ENCODE assay signal across 15 cellular contexts in the genomic region with DNA sequence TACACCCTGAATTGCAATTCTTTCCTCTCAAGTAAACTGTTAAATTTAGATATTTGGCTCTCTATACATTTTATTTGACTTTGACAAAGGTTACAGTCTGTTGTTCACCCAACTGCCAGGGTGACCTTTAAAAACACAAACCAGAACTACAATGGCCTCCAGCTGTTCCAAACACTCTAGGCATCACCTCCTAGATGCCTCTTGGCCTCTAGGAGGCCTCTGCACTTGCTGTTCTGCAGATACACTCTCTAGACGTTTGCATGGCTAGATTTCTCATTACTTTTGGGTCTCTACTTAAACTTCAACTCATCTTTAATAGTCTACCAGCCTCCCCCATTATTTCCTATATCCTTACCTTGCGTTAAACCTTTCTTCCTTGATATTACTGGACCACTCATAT.
DNase-seq lines count a peak whose midpoint lies in the region; ATAC-seq and TF ChIP-seq lines count a peak whose summit lies in the region.
"Had no signal": no experiment of that assay in that cellular context is flagged by ENCODE, and none has a peak within 500 bp of the region (broad histone marks: within the 10 kb centered on the region; RNA-seq: fewer than 3 reads in every experiment).

No MANE protein-coding gene starts in this region.

- no peaks in the 10 kb centered on the region for H3K9me3 Mint-ChIP-seq in GM23338

- H3K36me3 Mint-ChIP-seq in GM23338 (ENCODE audit: low read depth): no peaks in the 10 kb centered on the region

- ATAC-seq in GM23338 (peak; percentile 78), omental fat pad (ENCODE audit: low FRiP score) (no peak)
- ATAC-seq: GM12878, Right ventricle myocardium inferior had no signal

- H4K20me1 ChIP-seq in GM23338 (replicated peaks; ENCODE audit: insufficient read depth) (no peaks in the 10 kb centered on the region), OCI-LY7 (ENCODE audit: insufficient read depth, low read length) (no peaks in the 10 kb centered on the region)

- H3K9me2 ChIP-seq in GM23338 (ENCODE audit: insufficient read depth): no peaks in the 10 kb centered on the region
- no peaks in the 10 kb centered on the region for H3K9me2 ChIP-seq in OCI-LY7 (ENCODE audit: insufficient read depth, low read length)

- peaks cover 3% of the 10 kb centered on the region for H3K27me3 Mint-ChIP-seq in GM23338 (ENCODE audit: insufficient read depth, low read depth, poor library complexity)

- H3K4me1 Mint-ChIP-seq in GM23338: peaks cover 23% of the 10 kb centered on the region
- H3K4me1 Mint-ChIP-seq: CD14-positive monocyte had no signal

- POLR2A ChIA-PET in OCI-LY7 (lab: Charles Lee): no interaction called here

- H3K4me1 ChIP-seq in BE2C (0 out of 2 replicates have a peak, but pooled peaks cover 3% of the 10 kb centered on the region), GM23338 (ENCODE audit: insufficient read depth) (peaks cover 5% of the 10 kb centered on the region), OCI-LY7 (ENCODE audit: insufficient read depth, low read length, poor library complexity, severe bottlenecking) (no peaks in the 10 kb centered on the region)

- DNase-seq in BE2C (no peak), GM23338 (ENCODE audit: low spot score) (no peak), OCI-LY7 (ENCODE audit: low spot score) (peak; percentile 5), iPS-NIHi11 (ENCODE audit: low spot score) (peak; percentile 14), omental fat pad (ENCODE audit: low spot score) (no peak), NCI-H524 (lab: John Stamatoyannopoulos, UW) (no peak), germinal center (ENCODE audit: low spot score) (no peak)
- DNase-seq: KBM-7; NCI-H187 treated with DMSO at 0.1 percent for 48 hours; NCI-H2171; NCI-H446 treated with DMSO at 0.1 percent for 48 hours; NK-92 treated with Interleukin-12 subunit alpha and Interleukin-12 subunit beta, amount 100 ng/mL, for 24 hours had no signal

- no peaks in the 10 kb centered on the region for H3K27me3 ChIP-seq in BE2C
- H3K27me3 ChIP-seq in GM23338 (ENCODE audit: insufficient read depth): no peaks in the 10 kb centered on the region

- H3K4me3 ChIP-seq in BE2C (ENCODE audit: low read depth, low read length) (no peak overlapping the region), GM23338 (no peak overlapping the region), OCI-LY7 (ENCODE audit: low read depth, low read length, poor library complexity, severe bottlenecking) (no peak overlapping the region)
- H3K4me3 ChIP-seq: GM12878 had no signal

- no peaks in the 10 kb centered on the region for H3K79me2 ChIP-seq in GM23338 (replicated peaks; ENCODE audit: insufficient read depth)
- H3K79me2 ChIP-seq in OCI-LY7 (ENCODE audit: insufficient read depth, low read depth, low read length): no peaks in the 10 kb centered on the region

- peak overlapping the region; percentile 25 for H3K27ac Mint-ChIP-seq in GM23338

- no peaks in the 10 kb centered on the region for H3F3A ChIP-seq in GM23338 (replicated peaks; ENCODE audit: low read depth)

- intact Hi-C loops in OCI-LY7 (cut with micrococcal nuclease; ENCODE audit: unreplicated experiment): no loop called here

- H3K9me3 ChIP-seq in BE2C: no peaks in the 10 kb centered on the region
- H3K9me3 ChIP-seq in OCI-LY7 (ENCODE audit: low read length): no peaks in the 10 kb centered on the region

- H3K4me3 Mint-ChIP-seq in GM23338: no peak overlapping the region
- H3K4me3 Mint-ChIP-seq: CD14-positive monocyte had no signal

- 0 out of 2 replicates have a peak, but pooled peaks have one; percentile 9 for TF ChIP-seq CTCF in BE2C (IDR thresholded peaks at IDR 0.05; ENCODE audit: low read depth, low read length)
- peak; percentile 18 to 30; a peak in 2 of 4 replicates for TF ChIP-seq CTCF in GM23338 (conservative IDR thresholded peaks at IDR 0.05; ENCODE audit: low read depth in 2 of 2)
- TF ChIP-seq CTCF in OCI-LY7 (conservative IDR thresholded peaks at IDR 0.05; ENCODE audit: low read length): no peak
- no peak for TF ChIP-seq CTCF in omental fat pad (IDR thresholded peaks at IDR 0.05)

- BruUV-seq in OCI-LY7 (replicated peaks; lab: Mats Ljungman, UMichigan): no TSS peak

- H3K27ac ChIP-seq in GM23338 (ENCODE audit: low read depth) (no peak overlapping the region), OCI-LY7 (ENCODE audit: low read depth, low read length, poor library complexity, severe bottlenecking) (no peak overlapping the region)

- H3K36me3 ChIP-seq in BE2C (no peaks in the 10 kb centered on the region), GM23338 (ENCODE audit: insufficient read depth) (no peaks in the 10 kb centered on the region), OCI-LY7 (ENCODE audit: insufficient read depth, low read length) (no peaks in the 10 kb centered on the region)

- no peak overlapping the region for H3K4me2 ChIP-seq in GM23338
- no peak overlapping the region for H3K4me2 ChIP-seq in OCI-LY7 (ENCODE audit: low read length)

- H2AFZ ChIP-seq in GM23338 (no peak overlapping the region), OCI-LY7 (ENCODE audit: low read length) (no peak overlapping the region)

- CTCF ChIA-PET in OCI-LY7 (lab: Charles Lee; ENCODE audit: unreplicated experiment): no interaction called here

TF ChIP-seq in GM23338, 12 proteins besides CTCF, POLR2A, EP300 and RAD21:
- TF ChIP-seq, protein P1, sequence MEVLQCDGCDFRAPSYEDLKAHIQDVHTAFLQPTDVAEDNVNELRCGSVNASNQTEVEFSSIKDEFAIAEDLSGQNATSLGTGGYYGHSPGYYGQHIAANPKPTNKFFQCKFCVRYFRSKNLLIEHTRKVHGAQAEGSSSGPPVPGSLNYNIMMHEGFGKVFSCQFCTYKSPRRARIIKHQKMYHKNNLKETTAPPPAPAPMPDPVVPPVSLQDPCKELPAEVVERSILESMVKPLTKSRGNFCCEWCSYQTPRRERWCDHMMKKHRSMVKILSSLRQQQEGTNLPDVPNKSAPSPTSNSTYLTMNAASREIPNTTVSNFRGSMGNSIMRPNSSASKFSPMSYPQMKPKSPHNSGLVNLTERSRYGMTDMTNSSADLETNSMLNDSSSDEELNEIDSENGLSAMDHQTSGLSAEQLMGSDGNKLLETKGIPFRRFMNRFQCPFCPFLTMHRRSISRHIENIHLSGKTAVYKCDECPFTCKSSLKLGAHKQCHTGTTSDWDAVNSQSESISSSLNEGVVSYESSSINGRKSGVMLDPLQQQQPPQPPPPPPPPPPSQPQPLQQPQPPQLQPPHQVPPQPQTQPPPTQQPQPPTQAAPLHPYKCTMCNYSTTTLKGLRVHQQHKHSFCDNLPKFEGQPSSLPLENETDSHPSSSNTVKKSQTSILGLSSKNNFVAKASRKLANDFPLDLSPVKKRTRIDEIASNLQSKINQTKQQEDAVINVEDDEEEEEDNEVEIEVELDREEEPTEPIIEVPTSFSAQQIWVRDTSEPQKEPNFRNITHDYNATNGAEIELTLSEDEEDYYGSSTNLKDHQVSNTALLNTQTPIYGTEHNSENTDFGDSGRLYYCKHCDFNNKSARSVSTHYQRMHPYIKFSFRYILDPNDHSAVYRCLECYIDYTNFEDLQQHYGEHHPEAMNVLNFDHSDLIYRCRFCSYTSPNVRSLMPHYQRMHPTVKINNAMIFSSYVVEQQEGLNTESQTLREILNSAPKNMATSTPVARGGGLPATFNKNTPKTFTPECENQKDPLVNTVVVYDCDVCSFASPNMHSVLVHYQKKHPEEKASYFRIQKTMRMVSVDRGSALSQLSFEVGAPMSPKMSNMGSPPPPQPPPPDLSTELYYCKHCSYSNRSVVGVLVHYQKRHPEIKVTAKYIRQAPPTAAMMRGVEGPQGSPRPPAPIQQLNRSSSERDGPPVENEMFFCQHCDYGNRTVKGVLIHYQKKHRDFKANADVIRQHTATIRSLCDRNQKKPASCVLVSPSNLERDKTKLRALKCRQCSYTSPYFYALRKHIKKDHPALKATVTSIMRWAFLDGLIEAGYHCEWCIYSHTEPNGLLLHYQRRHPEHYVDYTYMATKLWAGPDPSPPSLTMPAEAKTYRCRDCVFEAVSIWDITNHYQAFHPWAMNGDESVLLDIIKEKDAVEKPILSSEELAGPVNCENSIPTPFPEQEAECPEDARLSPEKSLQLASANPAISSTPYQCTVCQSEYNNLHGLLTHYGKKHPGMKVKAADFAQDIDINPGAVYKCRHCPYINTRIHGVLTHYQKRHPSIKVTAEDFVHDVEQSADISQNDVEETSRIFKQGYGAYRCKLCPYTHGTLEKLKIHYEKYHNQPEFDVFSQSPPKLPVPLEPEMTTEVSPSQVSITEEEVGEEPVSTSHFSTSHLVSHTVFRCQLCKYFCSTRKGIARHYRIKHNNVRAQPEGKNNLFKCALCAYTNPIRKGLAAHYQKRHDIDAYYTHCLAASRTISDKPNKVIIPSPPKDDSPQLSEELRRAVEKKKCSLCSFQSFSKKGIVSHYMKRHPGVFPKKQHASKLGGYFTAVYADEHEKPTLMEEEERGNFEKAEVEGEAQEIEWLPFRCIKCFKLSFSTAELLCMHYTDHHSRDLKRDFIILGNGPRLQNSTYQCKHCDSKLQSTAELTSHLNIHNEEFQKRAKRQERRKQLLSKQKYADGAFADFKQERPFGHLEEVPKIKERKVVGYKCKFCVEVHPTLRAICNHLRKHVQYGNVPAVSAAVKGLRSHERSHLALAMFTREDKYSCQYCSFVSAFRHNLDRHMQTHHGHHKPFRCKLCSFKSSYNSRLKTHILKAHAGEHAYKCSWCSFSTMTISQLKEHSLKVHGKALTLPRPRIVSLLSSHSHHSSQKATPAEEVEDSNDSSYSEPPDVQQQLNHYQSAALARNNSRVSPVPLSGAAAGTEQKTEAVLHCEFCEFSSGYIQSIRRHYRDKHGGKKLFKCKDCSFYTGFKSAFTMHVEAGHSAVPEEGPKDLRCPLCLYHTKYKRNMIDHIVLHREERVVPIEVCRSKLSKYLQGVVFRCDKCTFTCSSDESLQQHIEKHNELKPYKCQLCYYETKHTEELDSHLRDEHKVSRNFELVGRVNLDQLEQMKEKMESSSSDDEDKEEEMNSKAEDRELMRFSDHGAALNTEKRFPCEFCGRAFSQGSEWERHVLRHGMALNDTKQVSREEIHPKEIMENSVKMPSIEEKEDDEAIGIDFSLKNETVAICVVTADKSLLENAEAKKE (CRISPR knock-in tag; IDR thresholded peaks at IDR 0.05): peak; percentile 55; the same call in 1 of the 2 replicates
- no peak for TF ChIP-seq ZNF114 (CRISPR knock-in tag; IDR thresholded peaks at IDR 0.05)

Comparison
In these comparisons a context has a peak if more than half of its experiments do, and no peak if none do; other contexts are left out.
1. DNase-seq: peak in OCI-LY7 (single experiment) and iPS-NIHi11 (single experiment); none in BE2C (single experiment), GM23338 (single experiment), omental fat pad (single experiment), NCI-H524 (0 of 2) and germinal center (single experiment).
2. CTCF ChIP-seq: peak in BE2C (single experiment) and GM23338 (2 of 2); none in OCI-LY7 (single experiment) and omental fat pad (0 of 3).